8 cellular contexts compared by ENCODE assay signal in the genomic region with DNA sequence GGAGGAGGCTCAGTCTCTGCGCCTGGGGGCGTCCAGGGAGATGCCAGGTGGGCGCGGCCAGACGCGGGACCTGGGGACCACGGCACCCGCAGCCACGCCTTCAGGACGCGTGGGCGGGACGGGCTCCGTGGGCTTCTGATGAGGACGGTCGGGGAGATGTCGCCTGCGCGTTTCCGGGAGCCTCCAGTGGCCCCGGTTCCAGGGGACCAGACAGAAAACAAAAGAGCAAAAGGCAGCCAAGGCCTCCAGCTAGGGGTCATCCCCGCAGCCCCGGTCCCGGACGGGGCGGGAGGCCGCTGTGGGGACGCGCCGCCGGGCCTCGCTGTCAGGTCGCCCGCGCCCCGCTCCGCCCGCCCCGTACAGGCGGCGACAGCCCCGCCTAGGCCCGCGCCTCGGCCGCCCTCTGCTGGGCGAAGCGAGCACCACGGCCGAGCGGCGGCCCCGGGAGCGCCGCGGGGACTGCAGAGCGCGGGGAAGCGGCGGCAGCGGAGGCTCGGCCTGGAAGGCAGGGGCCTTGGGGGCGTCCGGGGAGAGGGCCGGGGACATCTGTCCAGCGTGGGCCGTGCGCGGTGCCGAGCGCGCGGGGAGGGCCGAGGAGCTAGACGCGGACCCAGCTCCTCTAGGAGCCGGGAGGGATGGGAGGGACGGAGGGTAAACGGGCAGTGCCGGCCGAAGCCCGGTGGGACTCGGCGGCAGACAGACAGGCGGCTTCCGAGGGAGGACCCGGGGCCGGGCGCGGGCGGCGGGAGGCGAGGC. TPM values are rescaled to one million over a fixed set of nuclear protein-coding genes. Genes with fewer than 3 reads are reported as not detected.
DNase-seq lines count a peak whose midpoint lies in the region; ATAC-seq, FAIRE-seq and TF ChIP-seq lines count a peak whose summit lies in the region.

No MANE protein-coding gene starts in this region.

- no peak for FAIRE-seq in pancreas (lab: Jason Lieb, UNC)

- intact Hi-C loops in Right ventricle myocardium inferior (cut with DNase I) (loop anchor here (2.0 to 5.0 kb wide), 2 partner anchors 48 to 237 kb away; no protein-coding TSS in a partner anchor), pancreas (cut with DNase I) (no loop called here), tibial artery (cut with DNase I; ENCODE audit: low total_unique reads) (loop anchor here (5.0 to 10.0 kb wide), 4 partner anchors 37 to 710 kb away; no protein-coding TSS in a partner anchor)

- TF ChIP-seq CTCF in GM06990 (IDR thresholded peaks at IDR 0.05; ENCODE audit: insufficient read depth, low read length, poor library complexity, severe bottlenecking) (no peak), LNCaP clone FGC (IDR thresholded peaks at IDR 0.05; ENCODE audit: control insufficient read depth, extremely low read depth, insufficient read depth) (peak; percentile 91), pancreas (IDR thresholded peaks at IDR 0.05) (peak; percentile 49 to 71 (median 68)), tibial artery (IDR thresholded peaks at IDR 0.05) (peak; percentile 67 to 98)

- H3K36me3 ChIP-seq in GM06990 (ENCODE audit: control insufficient read depth, insufficient read depth, low read length): no peaks in the 10 kb centered on the region
- no peaks in the 10 kb centered on the region for H3K36me3 ChIP-seq in H7 (replicated peaks; ENCODE audit: control insufficient read depth, insufficient read depth, low read length)
- no peaks in the 10 kb centered on the region for H3K36me3 ChIP-seq in pancreas
- no peaks in the 10 kb centered on the region for H3K36me3 ChIP-seq in tibial artery

- ATAC-seq in SK-N-SH treated with all-trans-retinoic acid at 6 μM for 48 hours: peak; percentile 98
- ATAC-seq in activated naive CD4-positive, alpha-beta T cell treated with anti-CD3 and anti-CD28 coated beads, Interleukin-2, amount 50 U/mL, for 72 hours: peak; percentile 91 to 92
- ATAC-seq in Right ventricle myocardium inferior: peak; percentile 97
- peak; percentile 98 to 99 (median 99) for ATAC-seq in pancreas

- WGBS in pancreas, 2 donors: 0 to 1% methylated on average over 53 to 93 of the region's 93 CpGs

- H3K36me3 Mint-ChIP-seq in activated naive CD4-positive, alpha-beta T cell treated with anti-CD3 and anti-CD28 coated beads, Interleukin-2, amount 50 U/mL, for 72 hours: no peaks in the 10 kb centered on the region

- H3K4me1 ChIP-seq in pancreas: no peaks in the 10 kb centered on the region
- peaks cover 0 to 43% (median 31%) of the 10 kb centered on the region in 4 donors for H3K4me1 ChIP-seq in tibial artery

- H3K27ac Mint-ChIP-seq in activated naive CD4-positive, alpha-beta T cell treated with anti-CD3 and anti-CD28 coated beads, Interleukin-2, amount 50 U/mL, for 72 hours: peak overlapping the region; percentile 78 to 82

- DNase-seq in GM06990 (ENCODE audit: extremely low read depth, insufficient read length) (peak; percentile 86), H7 (peak; percentile 98), LNCaP clone FGC (ENCODE audit: low read depth) (no peak), Right ventricle myocardium inferior (ENCODE audit: missing footprints) (peak; percentile 94), pancreas (peak; percentile 44 to 96 (median 80)), tibial artery (peak; percentile 78 to 92)
- DNase-seq in activated naive CD4-positive, alpha-beta T cell treated with anti-CD3 and anti-CD28 coated beads, Interleukin-2, amount 50 U/mL, for 72 hours (ENCODE audit: low spot score in 2 of 2): peak; percentile 84 to 92

- H3K27me3 ChIP-seq in GM06990 (replicated peaks; ENCODE audit: control insufficient read depth, insufficient read depth, low read length) (no peaks in the 10 kb centered on the region; the same call in none of the 2 replicates), H7 (ENCODE audit: control insufficient read depth, insufficient read depth, low read length) (peaks cover 11% of the 10 kb centered on the region), pancreas (no peaks in the 10 kb centered on the region), tibial artery (no peaks in the 10 kb centered on the region)

- no peaks in the 10 kb centered on the region for H3K9me3 ChIP-seq in pancreas
- H3K9me3 ChIP-seq in tibial artery: no peaks in the 10 kb centered on the region

- H3K9me3 Mint-ChIP-seq in activated naive CD4-positive, alpha-beta T cell treated with anti-CD3 and anti-CD28 coated beads, Interleukin-2, amount 50 U/mL, for 72 hours: peaks cover 10 to 11% of the 10 kb centered on the region in 2 donors

- peak overlapping the region in 3 of 4 donors; percentile 40 to 57 (median 52) for H3K27ac ChIP-seq in pancreas
- H3K27ac ChIP-seq in tibial artery: peak overlapping the region; percentile 90 to 96

- H3K4me3 ChIP-seq in GM06990 (replicated peaks; ENCODE audit: low read depth, low read length): peak overlapping the region; percentile 67
- peak overlapping the region; percentile 63 for H3K4me3 ChIP-seq in H7 (ENCODE audit: insufficient read depth, low read depth, low read length)
- peak overlapping the region; percentile 49 for H3K4me3 ChIP-seq in LNCaP clone FGC (ENCODE audit: low read depth, low read length)
- peak overlapping the region; percentile 41 to 82 (median 60) for H3K4me3 ChIP-seq in pancreas
- peak overlapping the region; percentile 65 to 67 for H3K4me3 ChIP-seq in tibial artery

TF ChIP-seq in SK-N-SH treated with all-trans-retinoic acid at 6 μM for 48 hours, 23 proteins besides CTCF, POLR2A, EP300 and RAD21 (continues in another document):
- no peak for TF ChIP-seq ZNF565 (CRISPR knock-in tag; conservative IDR thresholded peaks at IDR 0.05; ENCODE audit: low read depth)
- TF ChIP-seq RARB (CRISPR knock-in tag; IDR thresholded peaks at IDR 0.05): no peak
- TF ChIP-seq GLIS3 (CRISPR knock-in tag; IDR thresholded peaks at IDR 0.05): no peak
- TF ChIP-seq TOX (CRISPR knock-in tag; IDR thresholded peaks at IDR 0.05; ENCODE audit: borderline replicate concordance): no peak
- TF ChIP-seq ZNF8 (CRISPR knock-in tag; IDR thresholded peaks at IDR 0.05): no peak
- no peak for TF ChIP-seq ESRRG (CRISPR knock-in tag; IDR thresholded peaks at IDR 0.05)
- TF ChIP-seq, protein P1, sequence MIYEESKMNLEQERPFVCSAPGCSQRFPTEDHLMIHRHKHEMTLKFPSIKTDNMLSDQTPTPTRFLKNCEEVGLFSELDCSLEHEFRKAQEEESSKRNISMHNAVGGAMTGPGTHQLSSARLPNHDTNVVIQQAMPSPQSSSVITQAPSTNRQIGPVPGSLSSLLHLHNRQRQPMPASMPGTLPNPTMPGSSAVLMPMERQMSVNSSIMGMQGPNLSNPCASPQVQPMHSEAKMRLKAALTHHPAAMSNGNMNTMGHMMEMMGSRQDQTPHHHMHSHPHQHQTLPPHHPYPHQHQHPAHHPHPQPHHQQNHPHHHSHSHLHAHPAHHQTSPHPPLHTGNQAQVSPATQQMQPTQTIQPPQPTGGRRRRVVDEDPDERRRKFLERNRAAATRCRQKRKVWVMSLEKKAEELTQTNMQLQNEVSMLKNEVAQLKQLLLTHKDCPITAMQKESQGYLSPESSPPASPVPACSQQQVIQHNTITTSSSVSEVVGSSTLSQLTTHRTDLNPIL (CRISPR knock-in tag; IDR thresholded peaks at IDR 0.05; ENCODE audit: low read depth): no peak
- TF ChIP-seq BACH2 (CRISPR knock-in tag; IDR thresholded peaks at IDR 0.05; ENCODE audit: borderline replicate concordance): no peak
- TF ChIP-seq TCF4 (CRISPR knock-in tag; IDR thresholded peaks at IDR 0.05; ENCODE audit: borderline replicate concordance): no peak
- TF ChIP-seq, protein P2, sequence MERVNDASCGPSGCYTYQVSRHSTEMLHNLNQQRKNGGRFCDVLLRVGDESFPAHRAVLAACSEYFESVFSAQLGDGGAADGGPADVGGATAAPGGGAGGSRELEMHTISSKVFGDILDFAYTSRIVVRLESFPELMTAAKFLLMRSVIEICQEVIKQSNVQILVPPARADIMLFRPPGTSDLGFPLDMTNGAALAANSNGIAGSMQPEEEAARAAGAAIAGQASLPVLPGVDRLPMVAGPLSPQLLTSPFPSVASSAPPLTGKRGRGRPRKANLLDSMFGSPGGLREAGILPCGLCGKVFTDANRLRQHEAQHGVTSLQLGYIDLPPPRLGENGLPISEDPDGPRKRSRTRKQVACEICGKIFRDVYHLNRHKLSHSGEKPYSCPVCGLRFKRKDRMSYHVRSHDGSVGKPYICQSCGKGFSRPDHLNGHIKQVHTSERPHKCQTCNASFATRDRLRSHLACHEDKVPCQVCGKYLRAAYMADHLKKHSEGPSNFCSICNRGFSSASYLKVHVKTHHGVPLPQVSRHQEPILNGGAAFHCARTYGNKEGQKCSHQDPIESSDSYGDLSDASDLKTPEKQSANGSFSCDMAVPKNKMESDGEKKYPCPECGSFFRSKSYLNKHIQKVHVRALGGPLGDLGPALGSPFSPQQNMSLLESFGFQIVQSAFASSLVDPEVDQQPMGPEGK (CRISPR knock-in tag; IDR thresholded peaks at IDR 0.05; ENCODE audit: borderline replicate concordance): no peak
- no peak for TF ChIP-seq ZFP30 (CRISPR knock-in tag; IDR thresholded peaks at IDR 0.05)
- TF ChIP-seq CSDC2 (CRISPR knock-in tag; IDR thresholded peaks at IDR 0.05): no peak
- no peak for TF ChIP-seq ISL1 (CRISPR knock-in tag; IDR thresholded peaks at IDR 0.05)
- TF ChIP-seq, protein P3, sequence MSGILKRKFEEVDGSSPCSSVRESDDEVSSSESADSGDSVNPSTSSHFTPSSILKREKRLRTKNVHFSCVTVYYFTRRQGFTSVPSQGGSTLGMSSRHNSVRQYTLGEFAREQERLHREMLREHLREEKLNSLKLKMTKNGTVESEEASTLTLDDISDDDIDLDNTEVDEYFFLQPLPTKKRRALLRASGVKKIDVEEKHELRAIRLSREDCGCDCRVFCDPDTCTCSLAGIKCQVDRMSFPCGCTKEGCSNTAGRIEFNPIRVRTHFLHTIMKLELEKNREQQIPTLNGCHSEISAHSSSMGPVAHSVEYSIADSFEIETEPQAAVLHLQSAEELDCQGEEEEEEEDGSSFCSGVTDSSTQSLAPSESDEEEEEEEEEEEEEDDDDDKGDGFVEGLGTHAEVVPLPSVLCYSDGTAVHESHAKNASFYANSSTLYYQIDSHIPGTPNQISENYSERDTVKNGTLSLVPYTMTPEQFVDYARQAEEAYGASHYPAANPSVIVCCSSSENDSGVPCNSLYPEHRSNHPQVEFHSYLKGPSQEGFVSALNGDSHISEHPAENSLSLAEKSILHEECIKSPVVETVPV (CRISPR knock-in tag; IDR thresholded peaks at IDR 0.05): no peak
- TF ChIP-seq SNAI2 (CRISPR knock-in tag; IDR thresholded peaks at IDR 0.05): no peak
- TF ChIP-seq PPARA (CRISPR knock-in tag; IDR thresholded peaks at IDR 0.05; ENCODE audit: borderline replicate concordance): no peak

RNA-seq across cellular contexts. Expression of gene TMEM242, which starts 48.7 kb away (rescaled TPM):
- total RNA-seq in H7 (2014; rRNA removed; shearing (Covaris generic)): 4.6 and 6.5 TPM in 2 replicates
- 1 to 10 TPM; 4.8 to 8.4 TPM for total RNA-seq in activated naive CD4-positive, alpha-beta T cell treated with anti-CD3 and anti-CD28 coated beads, Interleukin-2, amount 50 U/mL, for 72 hours
- 19.4 TPM for total RNA-seq in Right ventricle myocardium inferior
- total RNA-seq in pancreas: 1 to 10 TPM; 3.4 to 6.2 (median 4.5) TPM
- polyA plus RNA-seq in pancreas: 1 to 10 TPM; 3.9 to 5.4 TPM

Comparison
In these comparisons a context has a peak if more than half of its experiments do, and no peak if none do; other contexts are left out.
1. intact Hi-C loops: an anchor here in Right ventricle myocardium inferior (2.0 to 5.0 kb wide) and tibial artery (5.0 to 10.0 kb wide); none called in pancreas.